ENCODE assay signal across 33 cellular contexts in the genomic region with DNA sequence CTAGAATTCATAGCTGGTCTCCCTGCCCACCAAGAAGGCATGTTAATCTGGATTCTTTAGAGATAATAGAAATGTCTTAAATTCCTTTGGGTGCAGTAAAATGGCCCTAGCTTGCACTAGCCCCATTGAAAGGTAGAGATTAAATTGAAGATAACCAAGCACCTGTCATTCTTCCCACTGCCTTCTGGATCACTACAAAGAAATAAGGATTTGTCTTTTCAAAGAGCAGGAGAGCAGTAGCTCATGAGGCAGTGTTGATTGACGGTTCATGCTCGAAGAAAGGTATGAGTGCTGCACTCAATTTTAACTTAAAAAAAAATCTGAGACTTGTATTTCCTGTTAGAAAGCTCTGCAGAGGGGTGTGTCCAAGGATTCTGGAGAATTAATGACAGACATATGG.
DNase-seq lines count a peak whose midpoint lies in the region; ATAC-seq and TF ChIP-seq lines count a peak whose summit lies in the region.
"Had no signal": no experiment of that assay in that cellular context is flagged by ENCODE, and none has a peak within 500 bp of the region (broad histone marks: within the 10 kb centered on the region; RNA-seq: fewer than 3 reads in every experiment).

No MANE protein-coding gene starts in this region.

- no peak overlapping the region for H3K56ac ChIP-seq in mesendoderm (ENCODE audit: low read length)

- H3K27ac ChIP-seq in mammary epithelial cell (ENCODE audit: insufficient read depth, low read depth, low read length) (peak overlapping the region; percentile 70), breast epithelium (no peak overlapping the region), RWPE2 (ENCODE audit: poor library complexity, severe bottlenecking) (peak overlapping the region; percentile 100), mesendoderm (ENCODE audit: low read depth, low read length) (no peak overlapping the region)
- H3K27ac ChIP-seq: A549, body of pancreas, parathyroid adenoma, spleen, testis, vagina had no signal

- H3K79me2 ChIP-seq in mammary epithelial cell (ENCODE audit: insufficient read depth, low read length), result no peaks in the 10 kb centered on the region
- no peaks in the 10 kb centered on the region for H3K79me2 ChIP-seq in mesendoderm (ENCODE audit: control insufficient read depth, insufficient read depth, low read length)
- H3K79me2 ChIP-seq: parathyroid adenoma had no signal

- peak overlapping the region; percentile 44 for H3K4me3 Mint-ChIP-seq in type B pancreatic cell
- H3K4me3 Mint-ChIP-seq: activated CD8-positive, alpha-beta T cell treated with anti-CD3 and anti-CD28 coated beads, Interleukin-2, amount 10 ng/mL, durations not matched to agents 7 days and 5 days; activated T-helper 17 cell treated with anti-CD3 and anti-CD28 coated beads, Interleukin-2, amount 50 U/mL, for 72 hours; B cell; CD8-positive, alpha-beta T cell; neural crest cell; stimulated activated naive CD8-positive, alpha-beta T cell treated with anti-CD3 and anti-CD28 coated beads, Interleukin-15, Interleukin-2, amounts not matched to agents 100 ng/mL and 50 ng/mL, for 24 hours had no signal

- ATAC-seq in RWPE2 (ENCODE audit: low read depth), result no peak
- no peak for ATAC-seq in HG03571 (IDR thresholded peaks at IDR 0.05; ENCODE audit: unreplicated experiment)
- ATAC-seq in HG02571 (IDR thresholded peaks at IDR 0.05; ENCODE audit: unreplicated experiment), result no peak
- ATAC-seq: A549; activated CD8-positive, alpha-beta T cell treated with anti-CD3 and anti-CD28 coated beads, Interleukin-2, amount 10 ng/mL, durations not matched to agents 7 days and 5 days; activated T-helper 17 cell treated with anti-CD3 and anti-CD28 coated beads, Interleukin-2, amount 50 U/mL, for 72 hours; body of pancreas; CD8-positive, alpha-beta T cell; HepG2 had no signal

- H3K79me1 ChIP-seq in mesendoderm (ENCODE audit: low read length), result no peaks in the 10 kb centered on the region

- peaks cover 5% of the 10 kb centered on the region for H3K9me3 Mint-ChIP-seq in type B pancreatic cell
- H3K9me3 Mint-ChIP-seq: activated T-helper 17 cell treated with anti-CD3 and anti-CD28 coated beads, Interleukin-2, amount 50 U/mL, for 72 hours; neural crest cell had no signal

- H2AK5ac ChIP-seq in mesendoderm (ENCODE audit: low read length), result no peak overlapping the region

- peak overlapping the region; percentile 5 for H3K4me2 ChIP-seq in mammary epithelial cell (ENCODE audit: insufficient read depth, low read depth, low read length)
- no peak overlapping the region for H3K4me2 ChIP-seq in mesendoderm (ENCODE audit: low read length)
- H3K4me2 ChIP-seq: A549 had no signal

- H4K5ac ChIP-seq in mesendoderm (ENCODE audit: low read length), result no peak overlapping the region

- no peak overlapping the region for H3K18ac ChIP-seq in mesendoderm (ENCODE audit: low read length)

- H2BK5ac ChIP-seq in mesendoderm (ENCODE audit: low read length), result no peak overlapping the region

- H3K9me3 ChIP-seq in mammary epithelial cell (replicated peaks; ENCODE audit: insufficient read depth, low read length) (peaks cover 11% of the 10 kb centered on the region), breast epithelium (no peaks in the 10 kb centered on the region), RWPE2 (ENCODE audit: severe bottlenecking) (no peaks in the 10 kb centered on the region)
- H3K9me3 ChIP-seq: A549, body of pancreas, Peyer's patch, testis, vagina had no signal

- no peaks in the 10 kb centered on the region for H3K27me3 Mint-ChIP-seq in type B pancreatic cell

- no peaks in the 10 kb centered on the region for H4K20me1 ChIP-seq in mammary epithelial cell (ENCODE audit: insufficient read depth, low read length)

- TF ChIP-seq CTCF in mammary epithelial cell (conservative IDR thresholded peaks at IDR 0.05 in 1 of 2, IDR thresholded peaks at IDR 0.05 in 1 of 2; ENCODE audit: extremely low read depth in 1 of 2, insufficient read depth in 1 of 2, low read depth in 1 of 2, low read length in 2 of 2) (no peak), breast epithelium (IDR thresholded peaks at IDR 0.05) (no peak), RWPE2 (IDR thresholded peaks at IDR 0.05; ENCODE audit: poor library complexity, severe bottlenecking) (no peak), type B pancreatic cell (conservative IDR thresholded peaks at IDR 0.05) (no peak)

- DNase-seq in mammary epithelial cell (no peak), breast epithelium (ENCODE audit: low spot score in 2 of 2) (no peak), RWPE2 (ENCODE audit: low spot score) (no peak), mesendoderm (peak; percentile 53), type B pancreatic cell (ENCODE audit: extremely low spot score, unreplicated experiment) (no peak), RKO (ENCODE audit: low spot score) (no peak)
- DNase-seq: activated CD8-positive, alpha-beta T cell treated with anti-CD3 and anti-CD28 coated beads, Interleukin-2, amount 10 ng/mL, durations not matched to agents 7 days and 5 days; activated naive CD4-positive, alpha-beta T cell treated with anti-CD3 and anti-CD28 coated beads, Interleukin-2, amount 50 U/mL, for 16 hours; body of pancreas; CD8-positive, alpha-beta T cell; cerebellar nuclear complex; Kasumi-1; MV-4-11; NCI-H146; NCI-H2107; NCI-H510A; Peyer's patch; SIG-M5; spleen; stimulated activated CD4-positive, alpha-beta T cell treated with anti-CD3 and anti-CD28 coated beads, Interleukin-2, amount 100 ng/mL, for 24 hours; stimulated activated CD8-positive, alpha-beta memory T cell treated with anti-CD3 and anti-CD28 coated beads, Interleukin-4, amount 100 ng/mL, for 48 hours; T-helper 9 cell; testis had no signal

- CTCF ChIA-PET in mammary epithelial cell (lab: Charles Lee; ENCODE audit: low non-redundant PET), result interaction anchor here (0.6 kb wide), 1 partner anchor 17 kb away, joined by 3 read pairs; no protein-coding TSS in a partner anchor

- H3K4me1 ChIP-seq in mammary epithelial cell (ENCODE audit: insufficient read depth, low read length) (peaks cover 51% of the 10 kb centered on the region), breast epithelium (peaks cover 0 to 7% of the 10 kb centered on the region in 2 donors), RWPE2 (ENCODE audit: insufficient read depth, poor library complexity, severe bottlenecking) (peaks cover 50% of the 10 kb centered on the region), mesendoderm (ENCODE audit: control insufficient read depth, low read depth, low read length) (no peaks in the 10 kb centered on the region)
- H3K4me1 ChIP-seq: parathyroid adenoma had no signal

- no peak overlapping the region for H2AFZ ChIP-seq in mammary epithelial cell (ENCODE audit: low read depth, low read length)
- H2AFZ ChIP-seq: parathyroid adenoma had no signal

- H3K27ac Mint-ChIP-seq in type B pancreatic cell, result peak overlapping the region; percentile 93
- H3K27ac Mint-ChIP-seq: activated CD8-positive, alpha-beta T cell treated with anti-CD3 and anti-CD28 coated beads, Interleukin-2, amount 10 ng/mL, durations not matched to agents 7 days and 5 days; activated T-helper 17 cell treated with anti-CD3 and anti-CD28 coated beads, Interleukin-2, amount 50 U/mL, for 72 hours; B cell; CD8-positive, alpha-beta T cell; stimulated activated naive CD8-positive, alpha-beta T cell treated with anti-CD3 and anti-CD28 coated beads, Interleukin-15, Interleukin-2, amounts not matched to agents 100 ng/mL and 50 ng/mL, for 24 hours had no signal

- dilution Hi-C loops in mammary epithelial cell (cut with HindIII; ENCODE audit: low sequenced_read_pairs), result no loop called here

- intact Hi-C loops in mammary epithelial cell (cut with micrococcal nuclease), result no loop called here
- intact Hi-C loops in breast epithelium (cut with DNase I; ENCODE audit: low total_unique reads), result no loop called here

- no peak overlapping the region for H3K9ac ChIP-seq in mammary epithelial cell (ENCODE audit: insufficient read depth, low read length)
- H3K9ac ChIP-seq in mesendoderm (ENCODE audit: low read length), result no peak overlapping the region
- H3K9ac ChIP-seq: parathyroid adenoma had no signal

- H3K4me1 Mint-ChIP-seq in type B pancreatic cell (ENCODE audit: unreplicated experiment), result peaks cover 23% of the 10 kb centered on the region
- H3K4me1 Mint-ChIP-seq: activated T-helper 17 cell treated with anti-CD3 and anti-CD28 coated beads, Interleukin-2, amount 50 U/mL, for 72 hours; B cell had no signal

- no peak overlapping the region for H2BK15ac ChIP-seq in mesendoderm (replicated peaks; ENCODE audit: low read depth)

- no peak overlapping the region for H2BK120ac ChIP-seq in mesendoderm (ENCODE audit: low read depth, low read length)

- no peak for TF ChIP-seq POLR2A in breast epithelium (IDR thresholded peaks at IDR 0.05)

- 100% methylated on average over 2 of the region's 2 CpGs for WGBS in mammary epithelial cell (ENCODE audit: low coverage, missing lambda C conversion rate)
- no CpG with 5 or more reads among the region's 2 CpGs for WGBS in mesendoderm (ENCODE audit: extremely low coverage, insufficient coverage, low lambda C conversion rate)

- H3K36me3 Mint-ChIP-seq in type B pancreatic cell, result peaks cover 8% of the 10 kb centered on the region
- H3K36me3 Mint-ChIP-seq: CD8-positive, alpha-beta T cell had no signal

- no peak overlapping the region for H4K8ac ChIP-seq in mesendoderm (ENCODE audit: low read depth, low read length)

- in situ Hi-C loops in mammary epithelial cell (cut with MboI; ENCODE audit: low sequenced_read_pairs in 2 of 2), result no loop called here

- H3K27me3 ChIP-seq in mammary epithelial cell (ENCODE audit: insufficient read depth, low read length) (no peaks in the 10 kb centered on the region), breast epithelium (no peaks in the 10 kb centered on the region), RWPE2 (ENCODE audit: insufficient read depth, poor library complexity, severe bottlenecking) (no peaks in the 10 kb centered on the region), mesendoderm (ENCODE audit: insufficient read depth, low read length, poor library complexity) (no peaks in the 10 kb centered on the region)
- H3K27me3 ChIP-seq: body of pancreas, Peyer's patch, spleen, testis, vagina had no signal

- H3K23ac ChIP-seq in mesendoderm (ENCODE audit: low read length), result no peak overlapping the region

- H3K4ac ChIP-seq in mesendoderm (ENCODE audit: low read depth, low read length), result no peak overlapping the region

- no TSS peak for BruUV-seq in mammary epithelial cell (replicated peaks; lab: Mats Ljungman, UMichigan)

- no peaks in the 10 kb centered on the region for H3K36me3 ChIP-seq in mammary epithelial cell (ENCODE audit: insufficient read depth, low read length)
- H3K36me3 ChIP-seq in breast epithelium, result no peaks in the 10 kb centered on the region
- H3K36me3 ChIP-seq in RWPE2 (ENCODE audit: low read depth), result no peaks in the 10 kb centered on the region
- H3K36me3 ChIP-seq in mesendoderm (ENCODE audit: control insufficient read depth, insufficient read depth, low read length), result no peaks in the 10 kb centered on the region
- H3K36me3 ChIP-seq: Peyer's patch, spleen, vagina had no signal

- H3K4me3 ChIP-seq in mammary epithelial cell (replicated peaks in 1 of 3; ENCODE audit: insufficient read depth in 1 of 3, low read depth in 2 of 3, low read length in 3 of 3), result no peak overlapping the region
- no peak overlapping the region for H3K4me3 ChIP-seq in breast epithelium
- H3K4me3 ChIP-seq in RWPE2 (ENCODE audit: severe bottlenecking), result no peak overlapping the region
- H3K4me3 ChIP-seq in mesendoderm (ENCODE audit: low read length), result no peak overlapping the region
- H3K4me3 ChIP-seq: A549, body of pancreas, Peyer's patch, spleen, testis, vagina had no signal

Comparison
In these comparisons a context has a peak if more than half of its experiments do, and no peak if none do; other contexts are left out.
1. H3K27ac ChIP-seq: peak in mammary epithelial cell (single experiment) and RWPE2 (single experiment); none in breast epithelium (0 of 2) and mesendoderm (single experiment).